15 cellular contexts compared by ENCODE assay signal in the genomic region with DNA sequence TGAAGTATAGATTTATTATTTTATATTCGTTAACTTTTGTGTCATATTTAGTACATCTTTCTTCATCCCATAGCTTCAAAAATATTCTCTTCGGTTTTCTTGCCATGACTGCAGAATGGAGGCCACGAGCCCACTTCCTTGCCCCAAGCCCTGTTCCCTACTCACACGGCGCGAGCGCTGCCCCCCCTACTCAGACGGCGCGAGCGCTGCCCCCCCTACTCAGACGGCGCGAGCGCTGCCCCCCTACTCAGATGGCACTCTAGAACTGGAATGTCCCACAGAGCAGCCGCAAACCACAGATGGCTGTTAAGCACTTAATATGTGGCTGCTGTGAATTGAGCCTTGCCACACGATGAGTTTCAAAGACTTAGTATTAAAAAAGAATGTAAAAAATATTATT.
DNase-seq lines count a peak whose midpoint lies in the region; ATAC-seq, FAIRE-seq and TF ChIP-seq lines count a peak whose summit lies in the region.
"Had no signal": no experiment of that assay in that cellular context is flagged by ENCODE, and none has a peak within 500 bp of the region (broad histone marks: within the 10 kb centered on the region; RNA-seq: fewer than 3 reads in every experiment).

No MANE protein-coding gene starts in this region.

- H3K4me3 Mint-ChIP-seq in type B pancreatic cell = no peak overlapping the region
- H3K4me3 Mint-ChIP-seq: activated CD4-positive, alpha-beta T cell treated with anti-CD3 and anti-CD28 coated beads, Interleukin-2, amount 10 ng/mL, durations not matched to agents 7 days and 5 days had no signal

- no peaks in the 10 kb centered on the region for H3K27me3 Mint-ChIP-seq in type B pancreatic cell
- H3K27me3 Mint-ChIP-seq: activated CD4-positive, alpha-beta T cell treated with anti-CD3 and anti-CD28 coated beads, Interleukin-2, amount 10 ng/mL, durations not matched to agents 7 days and 5 days had no signal

- no peak overlapping the region for H3K27ac ChIP-seq in SK-N-SH (ENCODE audit: low read depth in 2 of 2, low read length in 1 of 2)
- H3K27ac ChIP-seq in coronary artery = no peak overlapping the region
- H3K27ac ChIP-seq in HepG2 (ENCODE audit: extremely low read length, insufficient read depth, low read length) = peak overlapping the region; percentile 7
- H3K27ac ChIP-seq: SK-N-MC, skin epidermis had no signal

- intact Hi-C loops in HepG2 (cut with micrococcal nuclease; ENCODE audit: unreplicated experiment) = no loop called here

- H2AFZ ChIP-seq in SK-N-SH (ENCODE audit: low read depth) = no peak overlapping the region
- H2AFZ ChIP-seq in HepG2 (ENCODE audit: low read length) = no peak overlapping the region

- in situ Hi-C loops in HepG2 (cut with HindIII; ENCODE audit: extremely low pct_ligation_motif_present, low pct_unique_long_range_greater_than_20kb) = no loop called here

- CTCF ChIA-PET in SK-N-SH (lab: Yijun Ruan, JAX) (no interaction called here), HepG2 (lab: Yijun Ruan, JAX; ENCODE audit: low intra/inter-chr PET ratio, low total read pairs) (no interaction called here)

- 0 out of 2 replicates have a peak, but pooled peaks cover 5% of the 10 kb centered on the region for H3K9me3 ChIP-seq in SK-N-SH
- H3K9me3 ChIP-seq in HepG2 (ENCODE audit: low read length) = no peaks in the 10 kb centered on the region

- H3K9ac ChIP-seq in SK-N-SH = no peak overlapping the region
- H3K9ac ChIP-seq in HepG2 (ENCODE audit: insufficient read depth, low read depth, low read length) = no peak overlapping the region

- TF ChIP-seq POLR2A in HepG2 (IDR thresholded peaks at IDR 0.05; ENCODE audit: insufficient read depth in 1 of 2, low read depth in 2 of 2, low read length in 2 of 2) = no peak

- no peak for FAIRE-seq in HepG2 (lab: Jason Lieb, UNC)

- H3K36me3 ChIP-seq in SK-N-SH (replicated peaks in 1 of 2; ENCODE audit: control insufficient read depth in 1 of 2, insufficient read depth in 2 of 2, low read length in 1 of 2) = no peaks in the 10 kb centered on the region
- H3K36me3 ChIP-seq in HepG2 (replicated peaks in 1 of 2; ENCODE audit: control insufficient read depth in 1 of 2, insufficient read depth in 2 of 2, low read length in 2 of 2) = no peaks in the 10 kb centered on the region

- no TSS peak for BruUV-seq in HepG2 (replicated peaks; lab: Mats Ljungman, UMichigan)

- no peak overlapping the region for H3K4me2 ChIP-seq in SK-N-SH
- no peak overlapping the region for H3K4me2 ChIP-seq in HepG2 (ENCODE audit: low read depth, low read length)

- TF ChIP-seq EP300 in SK-N-SH (IDR thresholded peaks at IDR 0.05; ENCODE audit: borderline replicate concordance in 1 of 2, low read depth in 1 of 2, low read length in 1 of 2) (no peak), HepG2 (IDR thresholded peaks at IDR 0.05; ENCODE audit: low read depth in 2 of 2, low read length in 2 of 2) (no peak), HepG2 (CRISPR knock-in tag; IDR thresholded peaks at IDR 0.05; ENCODE audit: borderline replicate concordance) (no peak)

- no peaks in the 10 kb centered on the region for H3K79me2 ChIP-seq in SK-N-SH (ENCODE audit: insufficient read depth)
- H3K79me2 ChIP-seq in HepG2 (ENCODE audit: insufficient read depth, low read length) = no peaks in the 10 kb centered on the region

- no peaks in the 10 kb centered on the region for H3K4me1 Mint-ChIP-seq in type B pancreatic cell (ENCODE audit: unreplicated experiment)
- H3K4me1 Mint-ChIP-seq: activated CD4-positive, alpha-beta T cell treated with anti-CD3 and anti-CD28 coated beads, Interleukin-2, amount 10 ng/mL, durations not matched to agents 7 days and 5 days had no signal

- no peak for TF ChIP-seq RAD21 in SK-N-SH (IDR thresholded peaks at IDR 0.05; ENCODE audit: low read length)
- no peak for TF ChIP-seq RAD21 in HepG2 (CRISPR knock-in tag; IDR thresholded peaks at IDR 0.05)

- H3K27ac Mint-ChIP-seq in type B pancreatic cell = no peak overlapping the region
- H3K27ac Mint-ChIP-seq: activated CD4-positive, alpha-beta T cell treated with anti-CD3 and anti-CD28 coated beads, Interleukin-2, amount 10 ng/mL, durations not matched to agents 7 days and 5 days had no signal

- no peaks in the 10 kb centered on the region for H3K9me2 ChIP-seq in SK-N-SH

- H3K4me1 ChIP-seq in SK-N-SH (ENCODE audit: control insufficient read depth in 1 of 2, insufficient read depth in 2 of 2, low read depth in 1 of 2, low read length in 1 of 2) (no peaks in the 10 kb centered on the region), HepG2 (ENCODE audit: insufficient read depth, low read length) (peaks cover 18% of the 10 kb centered on the region)

- DNase-seq in SK-N-SH = peak; percentile 55
- DNase-seq in coronary artery (ENCODE audit: low spot score) = peak; percentile 79
- no peak for DNase-seq in HepG2 (ENCODE audit: low spot score)
- peak; percentile 83 for DNase-seq in type B pancreatic cell (ENCODE audit: extremely low spot score, unreplicated experiment)
- DNase-seq in activated CD4-positive, alpha-beta T cell treated with anti-CD3 and anti-CD28 coated beads, Interleukin-2, amount 50 U/mL, for 1 hour = no peak
- no peak for DNase-seq in effector CD8-positive, alpha-beta T cell (lab: John Stamatoyannopoulos, UW)
- DNase-seq: activated CD4-positive, alpha-beta T cell treated with anti-CD3 and anti-CD28 coated beads, Interleukin-2, amount 10 ng/mL, durations not matched to agents 7 days and 5 days; activated naive CD4-positive, alpha-beta T cell treated with Interleukin-2 at 50 U/mL for 16 hours; midbrain; NCI-H446 treated with DMSO at 0.1 percent for 48 hours had no signal

- H3K27me3 ChIP-seq in SK-N-SH (ENCODE audit: insufficient read depth) (no peaks in the 10 kb centered on the region), HepG2 (ENCODE audit: control insufficient read depth in 1 of 2, insufficient read depth in 2 of 2, low read length in 2 of 2) (no peaks in the 10 kb centered on the region)

- POLR2A ChIA-PET in SK-N-SH (lab: Yijun Ruan, JAX) = no interaction called here
- POLR2A ChIA-PET in HepG2 (lab: Yijun Ruan, JAX) = no interaction called here

- no peaks in the 10 kb centered on the region for H3F3A ChIP-seq in SK-N-SH (replicated peaks; ENCODE audit: insufficient read depth)

- ATAC-seq in SK-N-SH treated with all-trans-retinoic acid at 6 μM for 48 hours (no peak), HepG2 (peak; percentile 63; the same call in 2 of the 3 replicates), GM21447 (IDR thresholded peaks at IDR 0.05; ENCODE audit: unreplicated experiment) (no peak)
- ATAC-seq: HCT116 had no signal

- WGBS in SK-N-SH (ENCODE audit: low lambda C conversion rate) = 54% methylated on average over 17 of the region's 17 CpGs
- WGBS in HepG2 (ENCODE audit: low lambda C conversion rate) = 97% methylated on average over 17 of the region's 17 CpGs

- TF ChIP-seq CTCF in SK-N-SH (IDR thresholded peaks at IDR 0.05) (no peak), coronary artery (IDR thresholded peaks at IDR 0.05) (no peak), HepG2 (CRISPR knock-in tag; IDR thresholded peaks at IDR 0.05) (no peak), type B pancreatic cell (conservative IDR thresholded peaks at IDR 0.05) (no peak)

- no peaks in the 10 kb centered on the region for H3K36me3 Mint-ChIP-seq in type B pancreatic cell

- peaks cover 15% of the 10 kb centered on the region for H3K9me3 Mint-ChIP-seq in type B pancreatic cell

- H3K4me3 ChIP-seq in SK-N-SH (ENCODE audit: low read depth in 2 of 2, low read length in 1 of 2) (no peak overlapping the region), coronary artery (no peak overlapping the region), HepG2 (replicated peaks in 1 of 3; ENCODE audit: insufficient read depth in 1 of 3, low read depth in 2 of 3, low read length in 3 of 3) (no peak overlapping the region)
- H3K4me3 ChIP-seq: SK-N-MC, skin epidermis had no signal

- no peaks in the 10 kb centered on the region for H4K20me1 ChIP-seq in SK-N-SH (ENCODE audit: insufficient read depth)
- no peaks in the 10 kb centered on the region for H4K20me1 ChIP-seq in HepG2 (ENCODE audit: insufficient read depth, low read length)

TF ChIP-seq in SK-N-SH, 30 proteins besides CTCF, POLR2A, EP300 and RAD21:
- TF ChIP-seq, protein P1, sequence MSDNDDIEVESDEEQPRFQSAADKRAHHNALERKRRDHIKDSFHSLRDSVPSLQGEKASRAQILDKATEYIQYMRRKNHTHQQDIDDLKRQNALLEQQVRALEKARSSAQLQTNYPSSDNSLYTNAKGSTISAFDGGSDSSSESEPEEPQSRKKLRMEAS (IDR thresholded peaks at IDR 0.05; ENCODE audit: low read depth) = no peak
- TF ChIP-seq EZH2phosphoT487 (IDR thresholded peaks at IDR 0.05; ENCODE audit: borderline replicate concordance, low read depth) (no peak), SMC3 (IDR thresholded peaks at IDR 0.05; ENCODE audit: low read depth, low read length) (no peak), NFIC (IDR thresholded peaks at IDR 0.05; ENCODE audit: borderline replicate concordance) (no peak), YY1 (IDR thresholded peaks at IDR 0.05; ENCODE audit: low read depth) (no peak)

TF ChIP-seq in SK-N-SH treated with all-trans-retinoic acid at 6 μM for 48 hours, 23 proteins besides CTCF, POLR2A, EP300 and RAD21 (continues in another document):
- no peak for TF ChIP-seq ZFP30 (CRISPR knock-in tag; IDR thresholded peaks at IDR 0.05)
- TF ChIP-seq TOX (CRISPR knock-in tag; IDR thresholded peaks at IDR 0.05; ENCODE audit: borderline replicate concordance) = no peak
- TF ChIP-seq ESRRG (CRISPR knock-in tag; IDR thresholded peaks at IDR 0.05) = no peak

TF ChIP-seq in HepG2, 621 proteins besides CTCF, POLR2A, EP300 and RAD21 (continues in another document):
- TF ChIP-seq THAP8 (CRISPR knock-in tag; IDR thresholded peaks at IDR 0.05; ENCODE audit: borderline replicate concordance) (no peak), EZH2 (conservative IDR thresholded peaks at IDR 0.05; ENCODE audit: low read depth, low read length) (no peak), ZNF629 (CRISPR knock-in tag; conservative IDR thresholded peaks at IDR 0.05) (no peak), HOXA3 (CRISPR knock-in tag; IDR thresholded peaks at IDR 0.05) (0 out of 2 replicates have a peak, but pooled peaks have one; percentile 31)

Comparison
In these comparisons a context has a peak if more than half of its experiments do, and no peak if none do; other contexts are left out.
1. DNase-seq: peak in SK-N-SH (single experiment), coronary artery (single experiment) and type B pancreatic cell (single experiment); none in HepG2 (single experiment), activated CD4-positive, alpha-beta T cell treated with anti-CD3 and anti-CD28 coated beads, Interleukin-2, amount 50 U/mL, for 1 hour (single experiment) and effector CD8-positive, alpha-beta T cell (single experiment).